In the genomic region with DNA sequence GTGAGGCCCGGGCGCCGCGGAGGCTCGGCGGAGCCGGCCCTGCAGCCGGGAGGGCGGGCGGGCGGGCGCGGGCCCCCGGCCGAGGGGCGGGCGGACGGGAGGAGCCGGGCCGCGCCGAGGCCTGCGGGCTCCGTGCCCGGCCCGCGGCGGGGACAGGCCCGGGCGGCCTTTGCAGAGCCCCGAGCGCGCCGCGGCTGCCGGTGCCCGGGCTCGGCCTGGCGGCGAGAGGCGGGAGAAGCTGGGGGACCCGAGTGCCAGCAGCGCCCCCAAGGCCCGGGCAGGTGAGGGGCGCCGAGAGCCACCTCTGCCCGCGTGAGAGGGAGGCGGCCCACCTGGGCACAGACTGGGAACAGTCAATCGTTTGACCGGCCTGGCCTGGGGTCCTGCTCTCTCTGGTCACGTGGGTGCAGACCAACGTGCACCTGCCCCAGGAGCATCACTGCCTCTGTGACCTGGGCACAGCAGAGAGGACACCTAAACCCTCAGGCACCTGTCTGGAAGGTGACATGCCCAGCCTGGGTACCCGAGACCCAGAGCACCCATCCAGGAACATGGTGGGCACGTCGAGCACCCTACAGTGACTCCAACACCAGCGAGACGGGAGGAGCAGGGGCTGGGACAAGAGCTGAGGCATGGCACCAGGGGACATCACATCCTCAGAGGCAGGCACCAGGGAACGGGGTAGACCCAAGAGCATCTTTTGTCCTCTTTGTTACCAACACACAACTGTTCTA, we compare ENCODE assay signal across 8 cellular contexts. TPM values are rescaled to one million over a fixed set of nuclear protein-coding genes. Genes with fewer than 3 reads are reported as not detected.
DNase-seq lines count a peak whose midpoint lies in the region; ATAC-seq and TF ChIP-seq lines count a peak whose summit lies in the region.

No MANE protein-coding gene starts in this region.

- ATAC-seq in activated T-cell treated with anti-CD3 and anti-CD28 coated beads, Interleukin-2, amount 50 U/mL, for 4 hours: peak; percentile 63 to 66
- ATAC-seq in GM21619 (IDR thresholded peaks at IDR 0.05; ENCODE audit: unreplicated experiment): no peak

- H3K4me3 ChIP-seq in AG10803 (ENCODE audit: low read length): peak overlapping the region; percentile 77
- H3K4me3 ChIP-seq in HUES48 (ENCODE audit: low read depth, low read length): peak overlapping the region; percentile 57
- peak overlapping the region; percentile 55 for H3K4me3 ChIP-seq in fibroblast of pulmonary artery (replicated peaks; ENCODE audit: low read depth, low read length)
- peak overlapping the region; percentile 78 for H3K4me3 ChIP-seq in neuron (ENCODE audit: low read length)

- no peak overlapping the region for H3K27ac ChIP-seq in HUES48 (ENCODE audit: low read depth, low read length)

- TF ChIP-seq CTCF in AG10803 (conservative IDR thresholded peaks at IDR 0.05; ENCODE audit: low read length) (no peak), fibroblast of pulmonary artery (IDR thresholded peaks at IDR 0.05; ENCODE audit: low read length, missing control alignments) (no peak), GM10266 (IDR thresholded peaks at IDR 0.05; ENCODE audit: control insufficient read depth, insufficient read depth, low read depth, missing control alignments) (no peak)

- H3K4me3 Mint-ChIP-seq in activated T-cell treated with anti-CD3 and anti-CD28 coated beads, Interleukin-2, amount 50 U/mL, for 4 hours: peak overlapping the region; percentile 77

- H3K4me1 Mint-ChIP-seq in activated T-cell treated with anti-CD3 and anti-CD28 coated beads, Interleukin-2, amount 50 U/mL, for 4 hours (ENCODE audit: low read depth): peaks cover 33% of the 10 kb centered on the region

- no peak overlapping the region for H3K9ac ChIP-seq in HUES48 (ENCODE audit: low read depth, low read length)

- H3K36me3 Mint-ChIP-seq in activated T-cell treated with anti-CD3 and anti-CD28 coated beads, Interleukin-2, amount 50 U/mL, for 4 hours (ENCODE audit: insufficient read depth): no peaks in the 10 kb centered on the region

- H2AFZ ChIP-seq in neuron (ENCODE audit: low read depth, low read length): no peak overlapping the region

- H3K27me3 Mint-ChIP-seq in activated T-cell treated with anti-CD3 and anti-CD28 coated beads, Interleukin-2, amount 50 U/mL, for 4 hours (ENCODE audit: low read depth): no peaks in the 10 kb centered on the region

- DNase-seq in AG10803 (ENCODE audit: low read depth) (no peak), fibroblast of pulmonary artery (ENCODE audit: low read depth) (no peak), GM10266 (ENCODE audit: extremely low spot score) (no peak), GDM1 (lab: John Stamatoyannopoulos, UW) (no peak)
- DNase-seq in activated T-cell treated with anti-CD3 and anti-CD28 coated beads, Interleukin-2, amount 50 U/mL, for 4 hours: peak; percentile 11

- H3K36me3 ChIP-seq in HUES48 (ENCODE audit: control insufficient read depth, insufficient read depth, low read length): no peaks in the 10 kb centered on the region
- H3K36me3 ChIP-seq in neuron (ENCODE audit: insufficient read depth, low read length): no peaks in the 10 kb centered on the region

- H3K9me3 ChIP-seq in HUES48 (ENCODE audit: control insufficient read depth, insufficient read depth, low read length) (peaks cover 9% of the 10 kb centered on the region; the same call in 1 of the 2 replicates), neuron (ENCODE audit: low read length) (no peaks in the 10 kb centered on the region)

- peaks cover 10% of the 10 kb centered on the region for H3K4me1 ChIP-seq in HUES48 (ENCODE audit: control insufficient read depth, insufficient read depth, low read length)
- peaks cover 22% of the 10 kb centered on the region for H3K4me1 ChIP-seq in neuron (ENCODE audit: insufficient read depth, low read length)

- H3K27me3 ChIP-seq in HUES48 (ENCODE audit: control insufficient read depth, insufficient read depth, low read length): peaks cover 11% of the 10 kb centered on the region
- no peaks in the 10 kb centered on the region for H3K27me3 ChIP-seq in neuron (ENCODE audit: insufficient read depth, low read length)

- H3K9me3 Mint-ChIP-seq in activated T-cell treated with anti-CD3 and anti-CD28 coated beads, Interleukin-2, amount 50 U/mL, for 4 hours: no peaks in the 10 kb centered on the region

RNA-seq across cellular contexts. Expression of a gene that starts 0.6 kb away (rescaled TPM):
- 1 to 10 TPM; 3.7 to 4.5 (median 4.1) TPM for total RNA-seq in activated T-cell treated with anti-CD3 and anti-CD28 coated beads, Interleukin-2, amount 50 U/mL, for 4 hours
